In genomic region chr11:122173587-122173986, GRCh38 we compare ENCODE assay signal across 23 cellular contexts. TPM values are rescaled to one million over a fixed set of nuclear protein-coding genes. Genes with fewer than 3 reads are reported as not detected.
DNase-seq lines count a peak whose midpoint lies in the region; ATAC-seq, FAIRE-seq and TF ChIP-seq lines count a peak whose summit lies in the region.
"Had no signal": no experiment of that assay in that cellular context is flagged by ENCODE, and none has a peak within 500 bp of the region (broad histone marks: within the 10 kb centered on the region; RNA-seq: fewer than 3 reads in every experiment).

No MANE protein-coding gene starts in this region.

- H3K9me3 Mint-ChIP-seq in GM23338: no peaks in the 10 kb centered on the region
- H3K9me3 Mint-ChIP-seq: activated CD4-positive, alpha-beta T cell treated with anti-CD3 and anti-CD28 coated beads, Interleukin-2, amount 10 ng/mL, durations not matched to agents 24 days and 14 days; activated naive CD8-positive, alpha-beta T cell treated with anti-CD3 and anti-CD28 coated beads, Interleukin-2, amount 10 ng/mL, durations not matched to agents 7 days and 5 days; CD4-positive, alpha-beta T cell; nephron had no signal

- FAIRE-seq in endothelial cell of umbilical vein (lab: Jason Lieb, UNC): no peak
- FAIRE-seq: GM12891 had no signal

- no peaks in the 10 kb centered on the region for H3F3A ChIP-seq in GM23338 (replicated peaks; ENCODE audit: low read depth)

- H3K4me1 Mint-ChIP-seq in GM23338: no peaks in the 10 kb centered on the region
- H3K4me1 Mint-ChIP-seq: activated CD4-positive, alpha-beta T cell treated with anti-CD3 and anti-CD28 coated beads, Interleukin-2, amount 10 ng/mL, durations not matched to agents 24 days and 14 days; activated naive CD8-positive, alpha-beta T cell treated with anti-CD3 and anti-CD28 coated beads, Interleukin-2, amount 10 ng/mL, durations not matched to agents 7 days and 5 days; nephron had no signal

- intact Hi-C loops in endothelial cell of umbilical vein (cut with micrococcal nuclease): no loop called here

- H3K27ac Mint-ChIP-seq in GM23338: no peak overlapping the region
- H3K27ac Mint-ChIP-seq: activated CD4-positive, alpha-beta T cell treated with anti-CD3 and anti-CD28 coated beads, Interleukin-2, amount 10 ng/mL, durations not matched to agents 24 days and 14 days; activated naive CD8-positive, alpha-beta T cell treated with anti-CD3 and anti-CD28 coated beads, Interleukin-2, amount 10 ng/mL, durations not matched to agents 7 days and 5 days; CD4-positive, alpha-beta T cell; nephron had no signal

- no peak for ATAC-seq in GM23338
- ATAC-seq: foreskin keratinocyte; stimulated activated naive CD8-positive, alpha-beta T cell treated with anti-CD3 and anti-CD28 coated beads, Interleukin-15, Interleukin-2, amounts not matched to agents 100 U/mL and 50 U/mL, for 24 hours had no signal

- H3K4me2 ChIP-seq in GM23338 (no peak overlapping the region), endothelial cell of umbilical vein (ENCODE audit: insufficient read depth, low read length) (peak overlapping the region; percentile 6)

- no peaks in the 10 kb centered on the region for H3K9me1 ChIP-seq in endothelial cell of umbilical vein (replicated peaks; ENCODE audit: control insufficient read depth, extremely low read depth, insufficient read depth, low read length)

- H3K4me1 ChIP-seq in GM23338 (ENCODE audit: insufficient read depth) (no peaks in the 10 kb centered on the region), endothelial cell of umbilical vein (ENCODE audit: control insufficient read depth, extremely low read depth, insufficient read depth, low read length) (peaks cover 64% of the 10 kb centered on the region)

- H3K9me2 ChIP-seq in GM23338 (ENCODE audit: insufficient read depth): no peaks in the 10 kb centered on the region

- TF ChIP-seq CTCF in GM23338 (conservative IDR thresholded peaks at IDR 0.05; ENCODE audit: low read depth in 2 of 2) (no peak), endothelial cell of umbilical vein (IDR thresholded peaks at IDR 0.05; ENCODE audit: extremely low read depth in 1 of 2, insufficient read depth in 1 of 2, low read depth in 1 of 2, low read length in 2 of 2) (no peak)

- H3K36me3 Mint-ChIP-seq in GM23338 (ENCODE audit: low read depth): no peaks in the 10 kb centered on the region
- H3K36me3 Mint-ChIP-seq: activated naive CD8-positive, alpha-beta T cell treated with anti-CD3 and anti-CD28 coated beads, Interleukin-2, amount 10 ng/mL, durations not matched to agents 7 days and 5 days had no signal

- no peaks in the 10 kb centered on the region for H4K20me1 ChIP-seq in GM23338 (replicated peaks; ENCODE audit: insufficient read depth)
- H4K20me1 ChIP-seq in endothelial cell of umbilical vein (replicated peaks; ENCODE audit: control insufficient read depth, extremely low read depth, insufficient read depth, low read length): no peaks in the 10 kb centered on the region

- H3K79me2 ChIP-seq in GM23338 (replicated peaks; ENCODE audit: insufficient read depth) (no peaks in the 10 kb centered on the region), endothelial cell of umbilical vein (ENCODE audit: control insufficient read depth, insufficient read depth, low read length) (peaks cover 98% of the 10 kb centered on the region)

- H3K9me3 ChIP-seq in endothelial cell of umbilical vein (replicated peaks; ENCODE audit: control insufficient read depth, insufficient read depth, low read length): no peaks in the 10 kb centered on the region
- H3K9me3 ChIP-seq: sigmoid colon had no signal

- peak overlapping the region; percentile 34; the same call in 1 of the 2 replicates for H2AFZ ChIP-seq in GM23338
- H2AFZ ChIP-seq in endothelial cell of umbilical vein (ENCODE audit: low read depth, low read length): no peak overlapping the region

- DNase-seq in GM23338 (ENCODE audit: low spot score) (no peak), RPMI7951 (ENCODE audit: low read depth) (peak; percentile 61), endothelial cell of umbilical vein (ENCODE audit: low read depth, low spot score) (no peak), skeletal muscle cell (ENCODE audit: low read depth) (no peak), germinal center (ENCODE audit: low spot score) (no peak), NCI-H2029 (lab: John Stamatoyannopoulos, UW) (no peak), NCI-H187 (lab: John Stamatoyannopoulos, UW) (no peak)
- DNase-seq in activated CD4-positive, alpha-beta T cell treated with anti-CD3 and anti-CD28 coated beads, Interleukin-2, amount 50 U/mL, for 48 hours: no peak
- DNase-seq: activated CD4-positive, alpha-beta T cell treated with anti-CD3 and anti-CD28 coated beads, Interleukin-2, amount 10 ng/mL, durations not matched to agents 24 days and 14 days; activated naive CD8-positive, alpha-beta T cell treated with anti-CD3 and anti-CD28 coated beads, Interleukin-2, amount 10 ng/mL, durations not matched to agents 7 days and 5 days; CD4-positive, alpha-beta T cell; foreskin keratinocyte; H7; KG1; NCI-H187 treated with DMSO at 0.1 percent for 48 hours; NCI-H446; NK-92 treated with Interleukin-12 subunit alpha and Interleukin-12 subunit beta, amount 100 ng/mL, for 24 hours; sigmoid colon; stimulated activated naive CD8-positive, alpha-beta T cell treated with anti-CD3 and anti-CD28 coated beads, Interleukin-15, Interleukin-2, amounts not matched to agents 100 U/mL and 50 U/mL, for 24 hours; trophoblast cell had no signal

- H3K27me3 ChIP-seq in GM23338 (ENCODE audit: insufficient read depth) (no peaks in the 10 kb centered on the region), endothelial cell of umbilical vein (ENCODE audit: control insufficient read depth in 2 of 2, insufficient read depth in 2 of 2, low read length in 2 of 2) (no peaks in the 10 kb centered on the region)
- H3K27me3 ChIP-seq: foreskin keratinocyte, sigmoid colon had no signal

- no peak overlapping the region for H3K9ac ChIP-seq in endothelial cell of umbilical vein (replicated peaks; ENCODE audit: extremely low read depth, insufficient read depth, low read length)

- H3K27ac ChIP-seq in GM23338 (ENCODE audit: low read depth) (no peak overlapping the region), endothelial cell of umbilical vein (ENCODE audit: insufficient read depth, low read depth, low read length) (no peak overlapping the region)
- H3K27ac ChIP-seq: foreskin keratinocyte, sigmoid colon had no signal

- no peaks in the 10 kb centered on the region for H3K27me3 Mint-ChIP-seq in GM23338 (ENCODE audit: insufficient read depth, low read depth, poor library complexity)
- H3K27me3 Mint-ChIP-seq: activated CD4-positive, alpha-beta T cell treated with anti-CD3 and anti-CD28 coated beads, Interleukin-2, amount 10 ng/mL, durations not matched to agents 24 days and 14 days had no signal

- BruUV-seq in endothelial cell of umbilical vein (replicated peaks; lab: Mats Ljungman, UMichigan): no TSS peak

- H3K4me3 ChIP-seq in GM23338: no peak overlapping the region
- H3K4me3 ChIP-seq in endothelial cell of umbilical vein (replicated peaks in 1 of 3; ENCODE audit: insufficient read depth in 1 of 3, low read depth in 1 of 3, low read length in 3 of 3): no peak overlapping the region
- peak overlapping the region; percentile 11 for H3K4me3 ChIP-seq in skeletal muscle cell (ENCODE audit: low read depth, low read length)
- H3K4me3 ChIP-seq: sigmoid colon had no signal

- dilution Hi-C loops in endothelial cell of umbilical vein (cut with MboI; ENCODE audit: extremely low pct_ligation_motif_present, low sequenced_read_pairs): no loop called here

- CTCF ChIA-PET in endothelial cell of umbilical vein (lab: Charles Lee): interaction anchor here (1.5 to 2.0 kb wide), 2 partner anchors 30 to 65 kb away, joined by 7 to 10 read pairs; no protein-coding TSS in a partner anchor

- H3K36me3 ChIP-seq in GM23338 (ENCODE audit: insufficient read depth) (no peaks in the 10 kb centered on the region), endothelial cell of umbilical vein (ENCODE audit: control insufficient read depth in 2 of 2, extremely low read depth in 1 of 2, insufficient read depth in 2 of 2, low read length in 2 of 2) (no peaks in the 10 kb centered on the region)
- H3K36me3 ChIP-seq: sigmoid colon had no signal

- POLR2A ChIA-PET in endothelial cell of umbilical vein (lab: Charles Lee): no interaction called here

- TF ChIP-seq POLR2A in endothelial cell of umbilical vein (IDR thresholded peaks at IDR 0.05; ENCODE audit: low read depth, low read length): no peak

- H3K4me3 Mint-ChIP-seq in GM23338: no peak overlapping the region
- H3K4me3 Mint-ChIP-seq: activated CD4-positive, alpha-beta T cell treated with anti-CD3 and anti-CD28 coated beads, Interleukin-2, amount 10 ng/mL, durations not matched to agents 24 days and 14 days; activated naive CD8-positive, alpha-beta T cell treated with anti-CD3 and anti-CD28 coated beads, Interleukin-2, amount 10 ng/mL, durations not matched to agents 7 days and 5 days; CD4-positive, alpha-beta T cell; nephron had no signal

TF ChIP-seq in GM23338, 12 proteins besides CTCF, POLR2A, EP300 and RAD21 (continues in another document):
- TF ChIP-seq STAT1 (IDR thresholded peaks at IDR 0.05; ENCODE audit: unreplicated experiment): no peak
- TF ChIP-seq EZH2 (IDR thresholded peaks at IDR 0.05; ENCODE audit: low read depth, unreplicated experiment): no peak

TF ChIP-seq in endothelial cell of umbilical vein, 7 proteins besides CTCF, POLR2A, EP300 and RAD21:
- no peak for TF ChIP-seq GATA2 (IDR thresholded peaks at IDR 0.05; ENCODE audit: insufficient read depth, insufficient read length, low read depth, low read length)
- TF ChIP-seq, protein P1, sequence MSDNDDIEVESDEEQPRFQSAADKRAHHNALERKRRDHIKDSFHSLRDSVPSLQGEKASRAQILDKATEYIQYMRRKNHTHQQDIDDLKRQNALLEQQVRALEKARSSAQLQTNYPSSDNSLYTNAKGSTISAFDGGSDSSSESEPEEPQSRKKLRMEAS (IDR thresholded peaks at IDR 0.05; ENCODE audit: insufficient read depth, insufficient read length): no peak
- TF ChIP-seq JUN (IDR thresholded peaks at IDR 0.05; ENCODE audit: borderline replicate concordance, insufficient read depth, insufficient read length, low read depth): no peak
- TF ChIP-seq FOS (IDR thresholded peaks at IDR 0.05; ENCODE audit: borderline replicate concordance, insufficient read depth, low read length): no peak

RNA-seq across cellular contexts. Expression of gene BLID, which starts 57.6 kb away (rescaled TPM):
- not detected in 2 replicates for total RNA-seq in GM23338 (2014; rRNA removed; shearing (Covaris generic))
- polyA plus RNA-seq in GM23338 (2016; fragmentation: Nextera tagmentation; extraction: Ambion mirVana) (not detected in 2 replicates), endothelial cell of umbilical vein (0.12 TPM in 1 of 2 replicates, not detected in the other)
- 1.9 and 3.4 TPM in 2 replicates for total RNA-seq in RPMI7951 (2014; rRNA removed; shearing (Covaris generic))
- total RNA-seq in endothelial cell of umbilical vein: 2.4 and 3.5 TPM in 2 replicates
- polyA plus RNA-seq in endothelial cell of umbilical vein (2011; cell fraction: cytosol; rRNA removed): not detected in 2 replicates
- 0.84 and 0.93 TPM in 2 replicates for polyA plus RNA-seq in endothelial cell of umbilical vein (2011; cell fraction: nucleus; rRNA removed)
- 0.21 TPM in 1 of 2 replicates, not detected in the other for polyA plus RNA-seq in endothelial cell of umbilical vein (2012)
- 3.8 and 4.3 TPM in 2 replicates for polyA minus RNA-seq in endothelial cell of umbilical vein
- polyA minus RNA-seq in endothelial cell of umbilical vein (2011; cell fraction: cytosol; rRNA and poly(A)+ RNA removed): not detected
- 8.1 and 24.4 TPM in 2 replicates for polyA minus RNA-seq in endothelial cell of umbilical vein (2011; cell fraction: nucleus; rRNA and poly(A)+ RNA removed)
- total RNA-seq: activated CD4-positive, alpha-beta T cell treated with anti-CD3 and anti-CD28 coated beads, Interleukin-2, amount 10 ng/mL, durations not matched to agents 24 days and 14 days; activated naive CD8-positive, alpha-beta T cell treated with anti-CD3 and anti-CD28 coated beads, Interleukin-2, amount 10 ng/mL, durations not matched to agents 7 days and 5 days; CD4-positive, alpha-beta T cell; H7; kidney epithelial cell had no signal
- polyA plus RNA-seq: foreskin keratinocyte had no signal
